8 cellular contexts compared by ENCODE assay signal in the genomic region with DNA sequence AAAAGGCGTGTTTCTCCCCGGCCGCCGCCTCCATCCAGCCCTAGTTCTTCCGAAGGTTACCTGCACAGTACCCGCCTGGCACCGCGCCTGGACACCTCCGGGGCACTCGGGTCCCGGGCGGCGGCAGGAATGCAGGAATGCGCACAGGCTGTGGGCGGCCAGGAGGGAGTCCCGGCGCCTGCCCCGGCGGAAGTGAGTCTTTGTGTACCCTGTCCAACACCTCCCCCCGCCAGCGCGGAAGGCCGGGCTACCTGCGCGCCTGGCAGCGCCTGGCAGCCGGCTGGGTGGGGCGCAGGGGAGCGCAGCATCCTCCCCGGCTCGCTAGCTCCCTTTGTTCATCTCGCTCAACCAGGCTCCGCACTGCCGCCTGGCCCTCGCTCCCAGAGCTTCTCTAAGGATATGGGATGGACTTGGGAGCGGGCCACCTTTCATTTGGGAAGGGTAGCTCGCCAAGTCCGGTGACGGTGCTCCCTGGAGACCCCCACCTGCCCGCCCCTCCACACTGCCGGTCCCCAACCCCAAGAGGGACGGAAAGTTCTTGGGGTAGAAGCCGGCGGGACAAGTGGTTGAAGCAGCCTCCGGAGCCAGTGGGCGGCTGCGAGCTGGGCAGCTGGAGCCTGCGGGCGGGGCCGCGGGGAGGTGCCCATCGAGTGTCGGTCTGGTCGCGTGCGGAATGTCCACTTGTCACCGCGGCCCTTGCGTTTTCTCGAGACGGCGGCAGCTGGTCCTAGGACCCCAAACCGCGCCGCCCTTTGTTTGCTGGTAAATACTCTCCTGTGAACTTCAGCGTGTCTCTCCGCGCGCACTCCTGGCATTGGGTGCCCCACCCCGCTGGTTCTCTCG. TPM values are rescaled to one million over a fixed set of nuclear protein-coding genes. Genes with fewer than 3 reads are reported as not detected.
A peak's percentile ranks its signal among the peaks of the same experiment; 100 is the strongest.
DNase-seq lines count a peak whose midpoint lies in the region; ATAC-seq, FAIRE-seq and TF ChIP-seq lines count a peak whose summit lies in the region.

No MANE protein-coding gene starts in this region.

- no peak overlapping the region for H3K27ac ChIP-seq in RWPE2 (ENCODE audit: poor library complexity, severe bottlenecking)

- H3K4me3 ChIP-seq in RWPE2 (ENCODE audit: severe bottlenecking) (peak overlapping the region; percentile 28), retinal pigment epithelial cell (ENCODE audit: low read length) (peak overlapping the region; percentile 62)

- H3K36me3 ChIP-seq in RWPE2 (ENCODE audit: low read depth), result no peaks in the 10 kb centered on the region

- H3K4me1 Mint-ChIP-seq in immature natural killer cell, result peaks cover 14 to 34% of the 10 kb centered on the region in 2 donors
- H3K4me1 Mint-ChIP-seq in activated CD4-positive, alpha-beta memory T cell treated with anti-CD3 and anti-CD28 coated beads, Interleukin-2, amount 10 ng/mL, durations not matched to agents 7 days and 5 days, result peaks cover 2% of the 10 kb centered on the region

- H3K4me1 ChIP-seq in RWPE2 (ENCODE audit: insufficient read depth, poor library complexity, severe bottlenecking), result no peaks in the 10 kb centered on the region

- TF ChIP-seq POLR2A in GM12891 (IDR thresholded peaks at IDR 0.05; ENCODE audit: low read depth, low read length), result no peak

- peaks cover 3 to 14% (median 8%) of the 10 kb centered on the region in 3 donors for H3K27me3 Mint-ChIP-seq in immature natural killer cell (ENCODE audit: low read depth in 3 of 3)
- peaks cover 26% of the 10 kb centered on the region for H3K27me3 Mint-ChIP-seq in activated CD4-positive, alpha-beta memory T cell treated with anti-CD3 and anti-CD28 coated beads, Interleukin-2, amount 10 ng/mL, durations not matched to agents 7 days and 5 days

- ATAC-seq in RWPE2 (ENCODE audit: low read depth) (peak; percentile 81), left ventricle myocardium superior (peak; percentile 44), GM19324 (IDR thresholded peaks at IDR 0.05; ENCODE audit: low FRiP score, unreplicated experiment) (no peak), HG02852 (IDR thresholded peaks at IDR 0.05; ENCODE audit: unreplicated experiment) (no peak)

- no peak for FAIRE-seq in GM12891 (lab: Jason Lieb, UNC)

- TF ChIP-seq CTCF in RWPE2 (IDR thresholded peaks at IDR 0.05; ENCODE audit: poor library complexity, severe bottlenecking), result no peak
- no peak for TF ChIP-seq CTCF in retinal pigment epithelial cell (conservative IDR thresholded peaks at IDR 0.05; ENCODE audit: low read depth, low read length)

- H3K27ac Mint-ChIP-seq in immature natural killer cell, result no peak overlapping the region
- H3K27ac Mint-ChIP-seq in activated CD4-positive, alpha-beta memory T cell treated with anti-CD3 and anti-CD28 coated beads, Interleukin-2, amount 10 ng/mL, durations not matched to agents 7 days and 5 days, result no peak overlapping the region

- H3K9me3 ChIP-seq in RWPE2 (ENCODE audit: severe bottlenecking), result no peaks in the 10 kb centered on the region

- H3K36me3 Mint-ChIP-seq in immature natural killer cell, result peaks cover 0 to 5% (median 0%) of the 10 kb centered on the region in 3 donors
- H3K36me3 Mint-ChIP-seq in activated CD4-positive, alpha-beta memory T cell treated with anti-CD3 and anti-CD28 coated beads, Interleukin-2, amount 10 ng/mL, durations not matched to agents 7 days and 5 days (ENCODE audit: low read depth), result no peaks in the 10 kb centered on the region

- POLR2A ChIA-PET in activated CD4-positive, alpha-beta memory T cell treated with anti-CD3 and anti-CD28 coated beads, Interleukin-2, amount 10 ng/mL, durations not matched to agents 7 days and 5 days (lab: Charles Lee), result no interaction called here

- H3K27me3 ChIP-seq in RWPE2 (ENCODE audit: insufficient read depth, poor library complexity, severe bottlenecking), result peaks cover 48% of the 10 kb centered on the region

- no peak overlapping the region for H3K4me3 Mint-ChIP-seq in immature natural killer cell
- no peak overlapping the region for H3K4me3 Mint-ChIP-seq in activated CD4-positive, alpha-beta memory T cell treated with anti-CD3 and anti-CD28 coated beads, Interleukin-2, amount 10 ng/mL, durations not matched to agents 7 days and 5 days

- CTCF ChIA-PET in activated CD4-positive, alpha-beta memory T cell treated with anti-CD3 and anti-CD28 coated beads, Interleukin-2, amount 10 ng/mL, durations not matched to agents 7 days and 5 days (lab: Charles Lee), result no interaction called here

- peaks cover 0 to 10% (median 2%) of the 10 kb centered on the region in 6 donors for H3K9me3 Mint-ChIP-seq in immature natural killer cell
- H3K9me3 Mint-ChIP-seq in activated CD4-positive, alpha-beta memory T cell treated with anti-CD3 and anti-CD28 coated beads, Interleukin-2, amount 10 ng/mL, durations not matched to agents 7 days and 5 days, result no peaks in the 10 kb centered on the region

- DNase-seq in GM12891 (ENCODE audit: insufficient read length, low spot score) (peak; percentile 1), RWPE2 (ENCODE audit: low spot score) (peak; percentile 67), left ventricle myocardium superior (peak; percentile 38), retinal pigment epithelial cell (ENCODE audit: low read depth) (no peak), immature natural killer cell (no peak)
- DNase-seq in activated CD4-positive, alpha-beta memory T cell treated with anti-CD3 and anti-CD28 coated beads, Interleukin-2, amount 10 ng/mL, durations not matched to agents 7 days and 5 days, result no peak

- intact Hi-C loops in left ventricle myocardium superior (cut with micrococcal nuclease), result no loop called here

TF ChIP-seq in GM12891, 5 proteins besides CTCF, POLR2A, EP300 and RAD21:
- no peak for TF ChIP-seq POU2F2 (IDR thresholded peaks at IDR 0.05; ENCODE audit: low read depth, low read length)
- no peak for TF ChIP-seq POLR2AphosphoS5 (IDR thresholded peaks at IDR 0.05; ENCODE audit: low read depth, low read length)
- no peak for TF ChIP-seq SPI1 (IDR thresholded peaks at IDR 0.05; ENCODE audit: low read depth, low read length)
- no peak for TF ChIP-seq PAX5 (IDR thresholded peaks at IDR 0.05; ENCODE audit: insufficient read depth, low read length, severe bottlenecking)
- TF ChIP-seq TAF1 (IDR thresholded peaks at IDR 0.05; ENCODE audit: low read depth, low read length), result no peak

RNA-seq across cellular contexts. Expression of gene ST6GAL2, which starts 1.2 kb away (rescaled TPM):
- not detected for polyA plus RNA-seq in GM12891 (2012; ENCODE audit: low read depth, missing spikeins)
- total RNA-seq in left ventricle myocardium superior, result 0.12 TPM
- not detected for polyA plus RNA-seq in immature natural killer cell
- total RNA-seq in activated CD4-positive, alpha-beta memory T cell treated with anti-CD3 and anti-CD28 coated beads, Interleukin-2, amount 10 ng/mL, durations not matched to agents 7 days and 5 days, result not detected

Comparison
In these comparisons a context has a peak if more than half of its experiments do, and no peak if none do; other contexts are left out.
1. DNase-seq: peak in GM12891 (single experiment), RWPE2 (single experiment) and left ventricle myocardium superior (single experiment); none in retinal pigment epithelial cell (single experiment), immature natural killer cell (0 of 3) and activated CD4-positive, alpha-beta memory T cell treated with anti-CD3 and anti-CD28 coated beads, Interleukin-2, amount 10 ng/mL, durations not matched to agents 7 days and 5 days (single experiment).
2. ATAC-seq: peak in RWPE2 (single experiment) and left ventricle myocardium superior (single experiment); none in GM19324 (single experiment) and HG02852 (single experiment).